In genomic region chrX:52933976-52934703, GRCh38 we compare ENCODE assay signal across 8 cellular contexts. TPM values are rescaled to one million over a fixed set of nuclear protein-coding genes. Genes with fewer than 3 reads are reported as not detected.
DNase-seq lines count a peak whose midpoint lies in the region; ATAC-seq and TF ChIP-seq lines count a peak whose summit lies in the region.

No MANE protein-coding gene starts in this region.

- CTCF ChIA-PET in IMR-90 (lab: Yijun Ruan, JAX) = no interaction called here
- CTCF ChIA-PET in MCF 10A (lab: Yijun Ruan, JAX) = interaction anchor here (0.7 to 0.8 kb wide), 2 partner anchors 12 to 1781 kb away, joined by 3 to 4 read pairs; no protein-coding TSS in a partner anchor

- peak overlapping the region; percentile 57 to 70 for H4K8ac ChIP-seq in IMR-90 (ENCODE audit: low read depth in 2 of 2, low read length in 2 of 2)
- no peak overlapping the region for H4K8ac ChIP-seq in mesendoderm (ENCODE audit: low read depth, low read length)

- H3K27ac Mint-ChIP-seq in activated T-cell treated with anti-CD3 and anti-CD28 coated beads, Interleukin-2, amount 50 U/mL, for 72 hours = peak overlapping the region; percentile 92
- peak overlapping the region; percentile 99 for H3K27ac Mint-ChIP-seq in MCF 10A (ENCODE audit: low read depth, unreplicated experiment)

- peak overlapping the region; percentile 80 for H3K14ac ChIP-seq in IMR-90 (replicated peaks; ENCODE audit: low read depth, low read length)

- H3K27me3 ChIP-seq in IMR-90 (ENCODE audit: control insufficient read depth, insufficient read depth, low read length) (no peaks in the 10 kb centered on the region), mesendoderm (ENCODE audit: insufficient read depth, low read length, poor library complexity) (no peaks in the 10 kb centered on the region)

- peaks cover 2% of the 10 kb centered on the region; the same call in 1 of the 2 replicates for H3K9me1 ChIP-seq in IMR-90 (ENCODE audit: insufficient read depth, low read length)

- peaks cover 0 to 2% of the 10 kb centered on the region in 2 experiments; a peak in 1 of 4 replicates for H3K79me1 ChIP-seq in IMR-90 (ENCODE audit: low read depth in 1 of 2, low read length in 2 of 2)
- H3K79me1 ChIP-seq in mesendoderm (ENCODE audit: low read length) = no peaks in the 10 kb centered on the region

- H2BK15ac ChIP-seq in IMR-90 (ENCODE audit: low read depth, low read length) = peak overlapping the region; percentile 61
- H2BK15ac ChIP-seq in mesendoderm (replicated peaks; ENCODE audit: low read depth) = no peak overlapping the region

- H3K36me3 ChIP-seq in IMR-90 (ENCODE audit: control insufficient read depth, insufficient read depth, low read length) (no peaks in the 10 kb centered on the region), mesendoderm (ENCODE audit: control insufficient read depth, insufficient read depth, low read length) (no peaks in the 10 kb centered on the region)

- no peaks in the 10 kb centered on the region for H3K9me3 ChIP-seq in IMR-90 (ENCODE audit: control insufficient read depth, insufficient read depth, low read length)

- H2BK5ac ChIP-seq in IMR-90 (ENCODE audit: low read depth, low read length, poor library complexity, severe bottlenecking) = peak overlapping the region; percentile 68
- H2BK5ac ChIP-seq in mesendoderm (ENCODE audit: low read length) = peak overlapping the region; percentile 76

- in situ Hi-C loops in IMR-90 (cut with MboI; ENCODE audit: low sequenced_read_pairs) = no loop called here

- H3K79me2 ChIP-seq in mesendoderm (ENCODE audit: control insufficient read depth, insufficient read depth, low read length) = no peaks in the 10 kb centered on the region

- peak overlapping the region; percentile 64; the same call in 1 of the 2 replicates for H2BK20ac ChIP-seq in IMR-90 (ENCODE audit: low read depth, low read length)

- H3K4me3 ChIP-seq in IMR-90 (ENCODE audit: insufficient read depth, low read depth, low read length) (peak overlapping the region; percentile 57), mesendoderm (ENCODE audit: low read length) (peak overlapping the region; percentile 30)

- H3K56ac ChIP-seq in IMR-90 (ENCODE audit: extremely low read depth, insufficient read depth, low read length) (peak overlapping the region; percentile 95), mesendoderm (ENCODE audit: low read length) (peak overlapping the region; percentile 89)

- 0% methylated on average over 9 of the region's 27 CpGs; no CpG with 5 or more reads in 1 of the 2 experiments for WGBS in IMR-90 (ENCODE audit: extremely low coverage in 2 of 2, insufficient read length in 1 of 2), 2 experiments
- WGBS in mesendoderm (ENCODE audit: extremely low coverage, insufficient coverage, low lambda C conversion rate) = no CpG with 5 or more reads among the region's 27 CpGs

- peak overlapping the region; percentile 66 for H3K18ac ChIP-seq in IMR-90 (ENCODE audit: low read depth, low read length)
- no peak overlapping the region for H3K18ac ChIP-seq in mesendoderm (ENCODE audit: low read length)

- H4K5ac ChIP-seq in IMR-90 (ENCODE audit: low read depth, low read length) = peak overlapping the region; percentile 42
- H4K5ac ChIP-seq in mesendoderm (ENCODE audit: low read length) = no peak overlapping the region

- peak overlapping the region; percentile 98 for H2AK9ac ChIP-seq in IMR-90 (replicated peaks; ENCODE audit: low read depth, low read length, poor library complexity)

- peaks cover 20% of the 10 kb centered on the region for H3K4me1 Mint-ChIP-seq in activated T-cell treated with anti-CD3 and anti-CD28 coated beads, Interleukin-2, amount 50 U/mL, for 72 hours (ENCODE audit: low read depth)
- H3K4me1 Mint-ChIP-seq in MCF 10A (ENCODE audit: insufficient read depth, unreplicated experiment) = no peaks in the 10 kb centered on the region

- H3K27ac ChIP-seq in IMR-90 (ENCODE audit: insufficient read depth, low read length) (peak overlapping the region; percentile 90), mesendoderm (ENCODE audit: low read depth, low read length) (peak overlapping the region; percentile 73)

- dilution Hi-C loops in IMR-90 (cut with HindIII; ENCODE audit: low sequenced_read_pairs, unreplicated experiment) = no loop called here

- H3K36me3 Mint-ChIP-seq in activated T-cell treated with anti-CD3 and anti-CD28 coated beads, Interleukin-2, amount 50 U/mL, for 72 hours (ENCODE audit: insufficient read depth in 2 of 2) = no peaks in the 10 kb centered on the region
- peaks cover 7% of the 10 kb centered on the region for H3K36me3 Mint-ChIP-seq in MCF 10A (ENCODE audit: insufficient read depth, unreplicated experiment)

- H3K9me3 Mint-ChIP-seq in activated T-cell treated with anti-CD3 and anti-CD28 coated beads, Interleukin-2, amount 50 U/mL, for 72 hours = no peaks in the 10 kb centered on the region
- no peaks in the 10 kb centered on the region for H3K9me3 Mint-ChIP-seq in MCF 10A (ENCODE audit: unreplicated experiment)

- H2AK5ac ChIP-seq in IMR-90 (ENCODE audit: low read depth, low read length) (peak overlapping the region; percentile 25; the same call in 1 of the 2 replicates), mesendoderm (ENCODE audit: low read length) (no peak overlapping the region)

- peak overlapping the region; percentile 85 for H3K4me2 ChIP-seq in IMR-90 (ENCODE audit: low read depth, low read length)
- H3K4me2 ChIP-seq in mesendoderm (ENCODE audit: low read length) = peak overlapping the region; percentile 80

- H2BK120ac ChIP-seq in IMR-90 (ENCODE audit: low read depth, low read length) (peak overlapping the region; percentile 91), mesendoderm (ENCODE audit: low read depth, low read length) (peak overlapping the region; percentile 28)

- no peak for TF ChIP-seq RAD21 in IMR-90 (IDR thresholded peaks at IDR 0.05; ENCODE audit: low read length)

- TF ChIP-seq CTCF in IMR-90 (conservative IDR thresholded peaks at IDR 0.05; ENCODE audit: low read depth, low read length) (no peak), MCF 10A (IDR thresholded peaks at IDR 0.05; ENCODE audit: unreplicated experiment) (no peak)

- H3K4me1 ChIP-seq in IMR-90 (ENCODE audit: control insufficient read depth, insufficient read depth, low read length) = no peaks in the 10 kb centered on the region
- H3K4me1 ChIP-seq in mesendoderm (ENCODE audit: control insufficient read depth, low read depth, low read length) = no peaks in the 10 kb centered on the region

- peak overlapping the region; percentile 100 for H2AFZ ChIP-seq in IMR-90 (replicated peaks; ENCODE audit: low read length, poor library complexity)

- no peaks in the 10 kb centered on the region for H4K20me1 ChIP-seq in IMR-90 (ENCODE audit: insufficient read depth, low read length)

- no peak for DNase-seq in activated T-cell treated with anti-CD3 and anti-CD28 coated beads, Interleukin-2, amount 50 U/mL, for 72 hours
- no peak for DNase-seq in activated T-cell treated with anti-CD3 and anti-CD28 coated beads, Interleukin-2, amount 50 U/mL, for 48 hours
- DNase-seq in IMR-90 (no peak), MCF 10A (ENCODE audit: unreplicated experiment) (no peak), mesendoderm (no peak), left colon (no peak), left lobe of liver (ENCODE audit: low spot score) (no peak)

- ATAC-seq in activated T-cell treated with anti-CD3 and anti-CD28 coated beads, Interleukin-2, amount 50 U/mL, for 72 hours (replicated peaks in 1 of 2) = peak in 1 of 2 donors; percentile 37
- ATAC-seq in IMR-90 (ENCODE audit: low read depth) = peak; percentile 36
- ATAC-seq in left colon = no peak
- no peak for ATAC-seq in left lobe of liver
- no peak for ATAC-seq in HG02840 (IDR thresholded peaks at IDR 0.05; ENCODE audit: low FRiP score, unreplicated experiment)

- H3K23ac ChIP-seq in IMR-90 (ENCODE audit: low read depth, low read length) (peak overlapping the region; percentile 50), mesendoderm (ENCODE audit: low read length) (peak overlapping the region; percentile 9)

- BruUV-seq in IMR-90 (replicated peaks; lab: Mats Ljungman, UMichigan) (no TSS peak), MCF 10A (replicated peaks; lab: Mats Ljungman, UMichigan) (no TSS peak)

- intact Hi-C loops in IMR-90 (cut with micrococcal nuclease) (no loop called here), MCF 10A (cut with micrococcal nuclease) (no loop called here), left colon (cut with DNase I, micrococcal nuclease) (no loop called here)

- H4K91ac ChIP-seq in IMR-90 (ENCODE audit: insufficient read depth, low read depth, low read length) = peak overlapping the region; percentile 77

- H3K4me3 Mint-ChIP-seq in activated T-cell treated with anti-CD3 and anti-CD28 coated beads, Interleukin-2, amount 50 U/mL, for 72 hours = peak overlapping the region; percentile 83 to 93
- peak overlapping the region; percentile 87 for H3K4me3 Mint-ChIP-seq in MCF 10A (ENCODE audit: unreplicated experiment)

- H3K9ac ChIP-seq in IMR-90 (ENCODE audit: low read depth, low read length) (peak overlapping the region; percentile 71), mesendoderm (ENCODE audit: low read length) (peak overlapping the region; percentile 75)

- H3K4ac ChIP-seq in IMR-90 (ENCODE audit: low read depth, low read length) = peak overlapping the region; percentile 76
- H3K4ac ChIP-seq in mesendoderm (ENCODE audit: low read depth, low read length) = peak overlapping the region; percentile 36

- peaks cover 6% of the 10 kb centered on the region for H3K27me3 Mint-ChIP-seq in activated T-cell treated with anti-CD3 and anti-CD28 coated beads, Interleukin-2, amount 50 U/mL, for 72 hours (ENCODE audit: low read depth)
- H3K27me3 Mint-ChIP-seq in MCF 10A (ENCODE audit: insufficient read depth, unreplicated experiment) = peaks cover 3% of the 10 kb centered on the region

- no peak for TF ChIP-seq POLR2A in IMR-90 (IDR thresholded peaks at IDR 0.05; ENCODE audit: low read depth, low read length)

- POLR2A ChIA-PET in IMR-90 (lab: Charles Lee; ENCODE audit: unreplicated experiment) = no interaction called here
- POLR2A ChIA-PET in MCF 10A (lab: Yijun Ruan, JAX) = interaction anchor here (0.7 to 1.2 kb wide), 3 partner anchors 11 to 50 kb away, joined by 3 to 4 read pairs (median 3); no protein-coding TSS in a partner anchor

RNA-seq across cellular contexts. Expression of gene FAM156A, which starts 24.2 kb away (rescaled TPM):
- 10 to 100 TPM; 23.2 to 23.8 TPM for total RNA-seq in activated T-cell treated with anti-CD3 and anti-CD28 coated beads, Interleukin-2, amount 50 U/mL, for 72 hours
- total RNA-seq in IMR-90 (2012; rRNA removed) (7.5 TPM in 2 replicates), MCF 10A (2022) (19.3 and 21.2 TPM in 2 replicates), left colon (10 to 100 TPM; 15.8 to 16.7 TPM), left lobe of liver (8.7 TPM)
- 35.1 and 39.2 TPM in 2 replicates for polyA plus RNA-seq in IMR-90 (2012; rRNA removed)
- polyA plus RNA-seq in IMR-90 (2012; cell fraction: cytosol; rRNA removed) = 26.6 and 29.1 TPM in 2 replicates
- 250 and 274 TPM in 2 replicates for polyA plus RNA-seq in IMR-90 (2012; cell fraction: nucleus; rRNA removed; ENCODE audit: low replicate concordance)
- polyA plus RNA-seq in mesendoderm (2013, experiment 1 of 2) = 6.8 TPM
- polyA plus RNA-seq in mesendoderm (2013, experiment 2 of 2) = 6.7 TPM

RNA-seq across cellular contexts. Expression of gene FAM156B, which starts 37.0 kb away (rescaled TPM):
- total RNA-seq in activated T-cell treated with anti-CD3 and anti-CD28 coated beads, Interleukin-2, amount 50 U/mL, for 72 hours = 10 to 100 TPM; 14.6 to 20.3 TPM
- total RNA-seq in IMR-90 (2012; rRNA removed) (15.6 and 17.9 TPM in 2 replicates), MCF 10A (2022) (13.3 and 16.5 TPM in 2 replicates), left colon (10 to 100 TPM; 10.6 to 12.6 TPM), left lobe of liver (5.2 TPM)
- 44.0 and 52.4 TPM in 2 replicates for polyA plus RNA-seq in IMR-90 (2012; rRNA removed)
- 22.3 and 25.0 TPM in 2 replicates for polyA plus RNA-seq in IMR-90 (2012; cell fraction: cytosol; rRNA removed)
- polyA plus RNA-seq in IMR-90 (2012; cell fraction: nucleus; rRNA removed; ENCODE audit: low replicate concordance) = 397 and 454 TPM in 2 replicates
- 8.3 TPM for polyA plus RNA-seq in mesendoderm (2013, experiment 1 of 2)
- 8.6 TPM for polyA plus RNA-seq in mesendoderm (2013, experiment 2 of 2)
